In the genomic region with DNA sequence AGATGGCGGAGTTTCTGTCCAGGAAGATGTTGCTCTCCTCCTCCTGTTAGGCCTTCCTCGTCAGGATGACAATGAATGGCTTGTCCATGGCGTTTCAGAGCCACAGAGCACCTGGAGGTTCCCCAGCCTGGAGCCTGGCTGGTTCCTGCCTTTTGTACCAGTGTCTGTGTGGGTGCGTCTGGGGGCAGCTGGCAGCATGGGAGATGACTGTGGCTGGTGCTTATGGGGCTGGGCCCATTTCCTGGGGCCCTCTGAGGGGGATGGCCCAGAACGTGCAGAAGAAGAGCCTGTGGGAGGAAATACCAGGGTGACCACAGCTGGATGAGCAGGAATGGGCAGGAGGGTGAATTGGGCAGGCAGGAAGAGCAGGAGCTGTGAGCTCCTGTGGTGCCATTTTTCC, we compare ENCODE assay signal across 12 cellular contexts. TPM values are rescaled to one million over a fixed set of nuclear protein-coding genes. Genes with fewer than 3 reads are reported as not detected.
A peak's percentile ranks its signal among the peaks of the same experiment; 100 is the strongest.
DNase-seq lines count a peak whose midpoint lies in the region; TF ChIP-seq lines count a peak whose summit lies in the region.
"Had no signal": no experiment of that assay in that cellular context is flagged by ENCODE, and none has a peak within 500 bp of the region (broad histone marks: within the 10 kb centered on the region; RNA-seq: fewer than 3 reads in every experiment).

No MANE protein-coding gene starts in this region.

- TF ChIP-seq POLR2A in spleen (IDR thresholded peaks at IDR 0.05): no peak

- TF ChIP-seq CTCF in fibroblast of lung (conservative IDR thresholded peaks at IDR 0.05 in 1 of 2, IDR thresholded peaks at IDR 0.05 in 1 of 2; ENCODE audit: low read depth in 1 of 2, low read length in 2 of 2): no peak
- TF ChIP-seq CTCF in spleen (IDR thresholded peaks at IDR 0.05 in 8 of 11, conservative IDR thresholded peaks at IDR 0.05 in 3 of 11): no peak

- no peak overlapping the region for H3K4me2 ChIP-seq in fibroblast of lung (ENCODE audit: extremely low read depth, insufficient read depth, low read length)
- H3K4me2 ChIP-seq: SK-N-SH had no signal

- 59 to 69% (median 65%) methylated on average over 5 of the region's 5 CpGs for WGBS in spleen, 5 donors

- H3K27ac ChIP-seq in fibroblast of lung (ENCODE audit: insufficient read depth, low read length): no peak overlapping the region
- peak overlapping the region; percentile 50 to 90 (median 82) for H3K27ac ChIP-seq in spleen

- H3K9me3 ChIP-seq in fibroblast of lung (ENCODE audit: control insufficient read depth, insufficient read depth, low read depth, low read length) (no peaks in the 10 kb centered on the region), spleen (no peaks in the 10 kb centered on the region)
- H3K9me3 ChIP-seq: SK-N-SH had no signal

- H3K9ac ChIP-seq in fibroblast of lung (ENCODE audit: insufficient read depth, low read length): no peak overlapping the region
- H3K9ac ChIP-seq: SK-N-SH had no signal

- H3K4me3 ChIP-seq in fibroblast of lung (replicated peaks in 1 of 4; ENCODE audit: control extremely low read depth in 1 of 4, insufficient read depth in 1 of 4, low read depth in 3 of 4, low read length in 4 of 4) (no peak overlapping the region), spleen (peak overlapping the region in 1 of 8 donors; percentile 25)

- no peaks in the 10 kb centered on the region for H4K20me1 ChIP-seq in fibroblast of lung (ENCODE audit: control insufficient read depth, extremely low read depth, insufficient read depth, low read length)

- DNase-seq in GM03348 (ENCODE audit: low spot score) (peak; percentile 35), NCI-H226 (peak; percentile 61), fibroblast of lung (ENCODE audit: low read depth in 2 of 2) (peak in 1 of 2 donors; percentile 17), spleen (peak; percentile 74), NCI-H526 (lab: John Stamatoyannopoulos, UW) (no peak), NCI-H82 (lab: John Stamatoyannopoulos, UW) (no peak), OCI-M2 (lab: John Stamatoyannopoulos, UW; ENCODE audit: unreplicated experiment) (no peak)
- DNase-seq in activated effector memory CD4-positive, alpha-beta T cell treated with anti-CD3 and anti-CD28 coated beads, Interleukin-2, amount 50 U/mL, for 16 hours: no peak
- DNase-seq: activated CD4-positive, alpha-beta T cell treated with anti-CD3 and anti-CD28 coated beads, Interleukin-2, amount 50 U/mL, for 48 hours; activated naive CD8-positive, alpha-beta T cell treated with anti-CD3 and anti-CD28 coated beads, Interleukin-2, amount 50 U/mL, for 24 hours; NCI-H446; SK-N-SH had no signal

- intact Hi-C loops in spleen (cut with DNase I; ENCODE audit: low total_unique reads): no loop called here

- H3K27me3 ChIP-seq in fibroblast of lung (ENCODE audit: control insufficient read depth, insufficient read depth, low read length) (no peaks in the 10 kb centered on the region), spleen (replicated peaks in 1 of 7) (peaks cover 0 to 4% (median 0%) of the 10 kb centered on the region in 7 donors)

- no peaks in the 10 kb centered on the region for H3K36me3 ChIP-seq in fibroblast of lung (ENCODE audit: control insufficient read depth, insufficient read depth, low read length)
- H3K36me3 ChIP-seq in spleen: no peaks in the 10 kb centered on the region

- peak overlapping the region; percentile 9 for H2AFZ ChIP-seq in fibroblast of lung (ENCODE audit: low read length)

- H3K4me1 ChIP-seq in fibroblast of lung (ENCODE audit: control insufficient read depth, extremely low read depth, insufficient read depth, low read length) (peaks cover 12% of the 10 kb centered on the region), spleen (peaks cover 24 to 82% (median 54%) of the 10 kb centered on the region in 6 donors)

- no peaks in the 10 kb centered on the region for H3K79me2 ChIP-seq in fibroblast of lung (ENCODE audit: control insufficient read depth, insufficient read depth, low read length)

RNA-seq across cellular contexts. Expression of a gene that starts 6.7 kb away (rescaled TPM):
- total RNA-seq in fibroblast of lung: 0.26 and 0.83 TPM in 2 replicates
- 0.36 and 2.2 TPM in 2 replicates for polyA plus RNA-seq in fibroblast of lung
- 0.41 and 2.6 TPM in 2 replicates for polyA plus RNA-seq in fibroblast of lung (2012)
- polyA minus RNA-seq in fibroblast of lung (ENCODE audit: low replicate concordance): 5.9 TPM in 1 of 2 replicates, not detected in the other
- 10 to 100 TPM; 37.1 to 85.7 (median 59.0) TPM for total RNA-seq in spleen
- polyA plus RNA-seq in spleen: 10 to 100 TPM in 1 of 3 donors, 1 to 10 TPM in 2; 3.5 to 19.2 (median 6.6) TPM

RNA-seq across cellular contexts. Expression of a gene that starts 41.6 kb away (rescaled TPM):
- 28.0 and 31.9 TPM in 2 replicates for total RNA-seq in fibroblast of lung
- polyA plus RNA-seq in fibroblast of lung: 33.9 and 34.8 TPM in 2 replicates
- 19.1 and 19.3 TPM in 2 replicates for polyA plus RNA-seq in fibroblast of lung (2012)
- 14.9 and 15.6 TPM in 2 replicates for polyA minus RNA-seq in fibroblast of lung (ENCODE audit: low replicate concordance)
- 10 to 100 TPM; 12.0 to 23.1 (median 17.9) TPM for total RNA-seq in spleen
- polyA plus RNA-seq in spleen: 10 to 100 TPM; 28.0 to 34.7 (median 30.1) TPM

Comparison
In these comparisons a context has a peak if more than half of its experiments do, and no peak if none do; other contexts are left out.
1. DNase-seq: peak in GM03348 (single experiment), NCI-H226 (single experiment) and spleen (single experiment); none in activated effector memory CD4-positive, alpha-beta T cell treated with anti-CD3 and anti-CD28 coated beads, Interleukin-2, amount 50 U/mL, for 16 hours (single experiment), NCI-H526 (0 of 2), NCI-H82 (single experiment) and OCI-M2 (single experiment).
2. RNA of a gene that starts 6.7 kb away (total RNA-seq): 37.1 to 85.7 TPM in spleen; 0.26 to 0.83 TPM in fibroblast of lung; every median in the first group is over 10 times any median in the second.